19 cellular contexts compared by ENCODE assay signal in genomic region chr3:194804796-194805195, GRCh38.
DNase-seq lines count a peak whose midpoint lies in the region; ATAC-seq lines count a peak whose summit lies in the region.
"Had no signal": no experiment of that assay in that cellular context is flagged by ENCODE, and none has a peak within 500 bp of the region (broad histone marks: within the 10 kb centered on the region; RNA-seq: fewer than 3 reads in every experiment).

No MANE protein-coding gene starts in this region.

- no peak overlapping the region for H3K18ac ChIP-seq in trophoblast cell (ENCODE audit: low read length)

- no peak overlapping the region for H3K27ac ChIP-seq in trophoblast cell (ENCODE audit: low read depth, low read length)
- H3K27ac ChIP-seq: 22Rv1, BLaER1, C4-2B had no signal

- H3K36me3 Mint-ChIP-seq in stimulated activated naive B cell treated with anti-CD40 and anti-IgM and Interleukin-4, amounts not matched to agents 10 μg/mL and 1 μg/mL and 100 μg/mL, for 72 hours = no peaks in the 10 kb centered on the region
- H3K36me3 Mint-ChIP-seq: CD4-positive, CD25-positive, alpha-beta regulatory T cell; CD8-positive, alpha-beta T cell had no signal

- WGBS in trophoblast cell (ENCODE audit: extremely low coverage, insufficient coverage, insufficient read length) = no CpG with 5 or more reads among the region's 2 CpGs

- no peak overlapping the region for H2BK5ac ChIP-seq in trophoblast cell (ENCODE audit: low read depth, low read length, poor library complexity)

- no peak overlapping the region for H3K23ac ChIP-seq in trophoblast cell (ENCODE audit: low read length)

- H3K4me1 ChIP-seq in trophoblast cell (ENCODE audit: control insufficient read depth in 1 of 2, insufficient read depth in 2 of 2, low read length in 2 of 2) = no peaks in the 10 kb centered on the region
- H3K4me1 ChIP-seq: Caco-2 had no signal

- peak overlapping the region; percentile 10 for H3K27ac Mint-ChIP-seq in stimulated activated naive B cell treated with anti-CD40 and anti-IgM and Interleukin-4, amounts not matched to agents 10 μg/mL and 1 μg/mL and 100 μg/mL, for 72 hours
- H3K27ac Mint-ChIP-seq: B cell; CD4-positive, CD25-positive, alpha-beta regulatory T cell; CD8-positive, alpha-beta T cell had no signal

- no peak overlapping the region for H2AK5ac ChIP-seq in trophoblast cell (ENCODE audit: low read length)

- no peak overlapping the region for H3K14ac ChIP-seq in trophoblast cell (ENCODE audit: low read length)

- no peaks in the 10 kb centered on the region for H3K4me1 Mint-ChIP-seq in stimulated activated naive B cell treated with anti-CD40 and anti-IgM and Interleukin-4, amounts not matched to agents 10 μg/mL and 1 μg/mL and 100 μg/mL, for 72 hours
- H3K4me1 Mint-ChIP-seq: B cell; CD4-positive, CD25-positive, alpha-beta regulatory T cell had no signal

- H3K4me3 Mint-ChIP-seq in stimulated activated naive B cell treated with anti-CD40 and anti-IgM and Interleukin-4, amounts not matched to agents 10 μg/mL and 1 μg/mL and 100 μg/mL, for 72 hours = no peak overlapping the region
- H3K4me3 Mint-ChIP-seq: B cell; CD4-positive, CD25-positive, alpha-beta regulatory T cell; CD8-positive, alpha-beta T cell had no signal

- H3K27me3 Mint-ChIP-seq in stimulated activated naive B cell treated with anti-CD40 and anti-IgM and Interleukin-4, amounts not matched to agents 10 μg/mL and 1 μg/mL and 100 μg/mL, for 72 hours = peaks cover 15 to 36% of the 10 kb centered on the region in 2 donors

- no peaks in the 10 kb centered on the region for H3K79me1 ChIP-seq in trophoblast cell (ENCODE audit: low read length)

- H2AFZ ChIP-seq in trophoblast cell (ENCODE audit: insufficient read depth, low read length, poor library complexity) = no peak overlapping the region

- H3K4me3 ChIP-seq in trophoblast cell (ENCODE audit: low read depth, low read length) = no peak overlapping the region
- H3K4me3 ChIP-seq: BLaER1 had no signal

- no peak overlapping the region for H3K4me2 ChIP-seq in trophoblast cell (ENCODE audit: low read length)
- H3K4me2 ChIP-seq: BLaER1 had no signal

- H3K9me3 Mint-ChIP-seq in stimulated activated naive B cell treated with anti-CD40 and anti-IgM and Interleukin-4, amounts not matched to agents 10 μg/mL and 1 μg/mL and 100 μg/mL, for 72 hours = no peaks in the 10 kb centered on the region
- H3K9me3 Mint-ChIP-seq: CD8-positive, alpha-beta T cell had no signal

- no peak overlapping the region for H2BK120ac ChIP-seq in trophoblast cell (ENCODE audit: insufficient read depth, low read length, poor library complexity)

- H4K8ac ChIP-seq in trophoblast cell (ENCODE audit: low read depth, low read length) = no peak overlapping the region

- peak; percentile 15 for DNase-seq in activated CD8-positive, alpha-beta memory T cell treated with anti-CD3 and anti-CD28 coated beads, Interleukin-2, amount 50 U/mL, for 48 hours
- DNase-seq in activated CD8-positive, alpha-beta memory T cell treated with anti-CD3 and anti-CD28 coated beads, Interleukin-2, amount 50 U/mL, for 4 hours = no peak
- DNase-seq in islet precursor cell (peak; percentile 27), trophoblast cell (no peak), NCI-H2081 (lab: John Stamatoyannopoulos, UW) (no peak), NCI-H524 treated with DMSO at 0.1 percent for 48 hours (lab: John Stamatoyannopoulos, UW) (no peak)
- no peak for DNase-seq in stimulated activated naive B cell treated with anti-CD40 and anti-IgM and Interleukin-4, amounts not matched to agents 10 μg/mL and 1 μg/mL and 100 μg/mL, for 72 hours
- DNase-seq: Caco-2; CD4-positive, CD25-positive, alpha-beta regulatory T cell; CD8-positive, alpha-beta T cell; DMS153; DND-41; H7; HCEC 1CT had no signal

- H3K9ac ChIP-seq in trophoblast cell (ENCODE audit: low read length) = peak overlapping the region; percentile 63
- H3K9ac ChIP-seq: BLaER1 had no signal

- H3K36me3 ChIP-seq in trophoblast cell (ENCODE audit: control insufficient read depth in 1 of 2, insufficient read depth in 2 of 2, low read length in 2 of 2) = no peaks in the 10 kb centered on the region
- H3K36me3 ChIP-seq: BLaER1 had no signal

- no peak for ATAC-seq in stimulated activated naive B cell treated with anti-CD40 and anti-IgM and Interleukin-4, amounts not matched to agents 10 μg/mL and 1 μg/mL and 100 μg/mL, for 72 hours (replicated peaks)
- no peak for ATAC-seq in HG03469 (IDR thresholded peaks at IDR 0.05; ENCODE audit: unreplicated experiment)
- ATAC-seq: CD8-positive, alpha-beta T cell had no signal

- no peak overlapping the region for H4K12ac ChIP-seq in trophoblast cell (ENCODE audit: low read depth, low read length)

- no peak overlapping the region for H2BK12ac ChIP-seq in trophoblast cell (ENCODE audit: low read length)

- no peaks in the 10 kb centered on the region for H3K27me3 ChIP-seq in trophoblast cell (ENCODE audit: insufficient read depth, low read length)
- H3K27me3 ChIP-seq: BLaER1 had no signal

- H4K91ac ChIP-seq in trophoblast cell (ENCODE audit: low read depth, low read length) = no peak overlapping the region

- H3K79me2 ChIP-seq in trophoblast cell (ENCODE audit: control insufficient read depth, insufficient read depth, low read length, poor library complexity) = no peaks in the 10 kb centered on the region

- no peak overlapping the region for H3K4ac ChIP-seq in trophoblast cell (ENCODE audit: low read depth, low read length)

- no peaks in the 10 kb centered on the region for H3K9me3 ChIP-seq in trophoblast cell (ENCODE audit: insufficient read depth, low read depth, low read length)
- H3K9me3 ChIP-seq: BLaER1, Caco-2 had no signal

Comparison
In these comparisons a context has a peak if more than half of its experiments do, and no peak if none do; other contexts are left out.
1. DNase-seq: peak in activated CD8-positive, alpha-beta memory T cell treated with anti-CD3 and anti-CD28 coated beads, Interleukin-2, amount 50 U/mL, for 48 hours (single experiment) and islet precursor cell (single experiment); none in activated CD8-positive, alpha-beta memory T cell treated with anti-CD3 and anti-CD28 coated beads, Interleukin-2, amount 50 U/mL, for 4 hours (single experiment), trophoblast cell (0 of 2), stimulated activated naive B cell treated with anti-CD40 and anti-IgM and Interleukin-4, amounts not matched to agents 10 μg/mL and 1 μg/mL and 100 μg/mL, for 72 hours (single experiment), NCI-H2081 (0 of 2) and NCI-H524 treated with DMSO at 0.1 percent for 48 hours (single experiment).